ENCODE assay signal across 1 cellular context in the genomic region with DNA sequence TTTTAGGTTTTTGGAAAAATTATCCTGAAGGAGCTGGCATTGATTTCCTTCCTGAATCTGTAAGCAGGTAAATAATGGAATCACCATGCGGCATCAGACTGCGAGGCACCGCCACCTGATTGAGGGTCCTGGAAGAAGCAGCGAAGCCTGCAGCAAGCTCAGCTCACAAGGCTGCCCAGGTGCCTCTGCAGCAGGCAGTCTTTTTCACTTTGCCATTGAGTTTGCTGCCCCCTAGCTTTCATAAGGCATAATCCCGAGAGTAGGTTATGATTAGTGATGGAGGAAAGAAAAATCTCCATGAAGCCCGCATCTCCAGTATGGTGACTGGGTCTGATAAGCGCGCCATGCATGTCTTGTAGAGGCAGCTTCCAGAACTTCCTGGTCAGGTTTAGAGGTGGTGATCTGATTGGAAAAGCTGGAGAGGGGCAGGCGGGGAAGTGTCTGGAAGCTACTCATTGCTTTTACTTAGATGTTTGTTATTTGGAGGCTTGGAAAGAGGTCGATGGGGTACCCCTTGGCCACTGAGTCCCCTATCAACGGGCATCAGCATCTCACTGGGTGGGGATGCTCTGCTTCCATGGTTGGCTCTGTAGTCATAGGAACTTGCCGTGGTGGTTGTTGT.
TF ChIP-seq lines count a peak whose summit lies in the region.

No MANE protein-coding gene starts in this region.

TF ChIP-seq in GM23338, 12 proteins besides CTCF, POLR2A, EP300 and RAD21 (continued from another document):
- TF ChIP-seq EZH2 (IDR thresholded peaks at IDR 0.05; ENCODE audit: low read depth, unreplicated experiment) (no peak), ETS1 (IDR thresholded peaks at IDR 0.05) (no peak)
